ENCODE assay signal across 9 cellular contexts in the genomic region with DNA sequence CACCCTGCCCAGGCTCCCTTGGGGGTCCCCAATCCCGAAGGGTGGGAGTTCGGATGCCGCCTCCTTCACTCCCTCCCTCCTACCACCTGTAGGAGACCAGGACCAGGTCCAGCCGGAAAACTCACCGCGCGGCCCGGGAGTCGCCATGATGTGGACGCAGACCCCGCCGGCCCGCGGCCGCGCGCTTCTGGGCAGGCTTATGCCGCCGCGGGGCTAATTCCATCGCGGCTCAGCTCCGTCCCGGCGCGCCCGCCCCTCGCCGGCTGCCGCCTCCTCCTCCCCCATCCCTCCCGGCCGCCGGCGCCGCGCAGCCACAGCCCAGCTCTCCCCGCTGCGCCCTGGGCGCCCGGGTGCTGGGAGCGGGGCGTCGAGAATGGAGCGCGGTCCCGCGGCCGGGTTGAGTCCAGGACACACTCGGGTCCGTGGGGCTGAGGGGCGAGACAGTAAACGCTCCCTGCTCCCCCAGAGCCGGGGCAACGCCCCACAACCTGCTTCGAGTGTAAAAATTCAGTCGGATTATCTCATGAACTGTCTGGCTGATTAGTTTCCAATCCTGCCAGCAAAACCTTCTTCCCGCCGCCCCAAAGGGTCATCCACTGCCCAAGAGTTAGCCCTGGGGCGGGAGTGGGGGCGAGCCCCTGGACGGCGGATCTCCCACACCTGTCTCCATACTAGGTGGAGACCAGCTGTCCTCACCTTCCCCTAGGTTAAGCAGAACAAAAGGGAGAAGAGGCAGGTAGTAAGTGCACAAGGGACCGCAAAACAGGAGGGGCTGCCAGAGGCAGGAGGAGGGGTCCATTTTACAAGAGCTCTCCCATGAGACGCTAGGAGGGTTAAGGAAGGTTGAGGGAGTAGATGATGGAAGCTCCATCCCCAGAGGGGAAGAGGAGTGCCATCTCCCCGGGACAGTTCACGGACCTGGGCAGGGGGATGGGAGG. TPM values are rescaled to one million over a fixed set of nuclear protein-coding genes. Genes with fewer than 3 reads are reported as not detected.
DNase-seq lines count a peak whose midpoint lies in the region; ATAC-seq and TF ChIP-seq lines count a peak whose summit lies in the region.
"Had no signal": no experiment of that assay in that cellular context is flagged by ENCODE, and none has a peak within 500 bp of the region (broad histone marks: within the 10 kb centered on the region; RNA-seq: fewer than 3 reads in every experiment).

A gene (minus strand): TSS at position 189 of the 938 bp plus-strand sequence. CDS start 42 bp downstream, at position 147.

- no peaks in the 10 kb centered on the region for H3K9me3 ChIP-seq in lower lobe of right lung
- no peaks in the 10 kb centered on the region for H3K9me3 ChIP-seq in vagina

- H3K36me3 ChIP-seq in lower lobe of right lung (peaks cover 26% of the 10 kb centered on the region), vagina (no peaks in the 10 kb centered on the region)

- no peaks in the 10 kb centered on the region for H3K36me3 Mint-ChIP-seq in activated naive CD8-positive, alpha-beta T cell
- no peaks in the 10 kb centered on the region for H3K36me3 Mint-ChIP-seq in activated naive CD8-positive, alpha-beta T cell treated with anti-CD3 and anti-CD28 coated beads, Interleukin-2, amount 50 U/mL, for 24 hours (ENCODE audit: low read depth)
- H3K36me3 Mint-ChIP-seq: CD4-positive, CD25-positive, alpha-beta regulatory T cell had no signal

- no peak for TF ChIP-seq POLR2A in vagina (IDR thresholded peaks at IDR 0.05)

- H3K27me3 ChIP-seq in lower lobe of right lung (ENCODE audit: low read depth) (peaks cover 37% of the 10 kb centered on the region), vagina (no peaks in the 10 kb centered on the region)

- peak within 1 kb of the TSS; percentile 63 for H3K4me3 Mint-ChIP-seq in activated naive CD8-positive, alpha-beta T cell
- no peak within 1 kb of the TSS for H3K4me3 Mint-ChIP-seq in activated naive CD8-positive, alpha-beta T cell treated with anti-CD3 and anti-CD28 coated beads, Interleukin-2, amount 50 U/mL, for 24 hours

- peaks cover 2% of the 10 kb centered on the region for H3K4me1 Mint-ChIP-seq in activated naive CD8-positive, alpha-beta T cell (ENCODE audit: low read depth)
- peaks cover 2% of the 10 kb centered on the region for H3K4me1 Mint-ChIP-seq in activated naive CD8-positive, alpha-beta T cell treated with anti-CD3 and anti-CD28 coated beads, Interleukin-2, amount 50 U/mL, for 24 hours

- H3K27ac ChIP-seq in lower lobe of right lung (no peak within 1 kb of the TSS), vagina (no peak within 1 kb of the TSS)

- no peak for TF ChIP-seq CTCF in lower lobe of right lung (IDR thresholded peaks at IDR 0.05)
- TF ChIP-seq CTCF in vagina (IDR thresholded peaks at IDR 0.05), result no peak

- H3K27me3 Mint-ChIP-seq in activated naive CD8-positive, alpha-beta T cell, result peaks cover 54% of the 10 kb centered on the region
- peaks cover 58% of the 10 kb centered on the region for H3K27me3 Mint-ChIP-seq in activated naive CD8-positive, alpha-beta T cell treated with anti-CD3 and anti-CD28 coated beads, Interleukin-2, amount 50 U/mL, for 24 hours

- H3K4me1 ChIP-seq in lower lobe of right lung, result no peaks in the 10 kb centered on the region
- peaks cover 17% of the 10 kb centered on the region for H3K4me1 ChIP-seq in vagina

- peak within 1 kb of the TSS; percentile 41 for H3K4me3 ChIP-seq in lower lobe of right lung
- peak within 1 kb of the TSS; percentile 33 to 45 for H3K4me3 ChIP-seq in vagina

- ATAC-seq in activated naive CD8-positive, alpha-beta T cell treated with anti-CD3 and anti-CD28 coated beads, Interleukin-2, amount 50 U/mL, for 24 hours, result no peak
- peak; percentile 56 to 66 for ATAC-seq in lower lobe of right lung
- no peak for ATAC-seq in HG03135 (IDR thresholded peaks at IDR 0.05; ENCODE audit: unreplicated experiment)
- no peak for ATAC-seq in HG03442 (IDR thresholded peaks at IDR 0.05; ENCODE audit: unreplicated experiment)

- no peak within 1 kb of the TSS for H3K27ac Mint-ChIP-seq in activated naive CD8-positive, alpha-beta T cell
- H3K27ac Mint-ChIP-seq in activated naive CD8-positive, alpha-beta T cell treated with anti-CD3 and anti-CD28 coated beads, Interleukin-2, amount 50 U/mL, for 24 hours, result no peak within 1 kb of the TSS

- no peak for DNase-seq in activated naive CD8-positive, alpha-beta T cell treated with anti-CD3 and anti-CD28 coated beads, Interleukin-2, amount 50 U/mL, for 24 hours
- DNase-seq in dermis blood vessel endothelial cell (no peak), lower lobe of right lung (no peak), vagina (ENCODE audit: extremely low spot score in 2 of 2) (no peak)
- no peak for DNase-seq in activated T-cell treated with anti-CD3 and anti-CD28 coated beads, Interleukin-2, amount 50 U/mL, for 1 hour
- DNase-seq: CD4-positive, CD25-positive, alpha-beta regulatory T cell had no signal

- intact Hi-C loops in lower lobe of right lung (cut with DNase I) (no loop called here), vagina (cut with DNase I) (no loop called here)

- no peaks in the 10 kb centered on the region for H3K9me3 Mint-ChIP-seq in activated naive CD8-positive, alpha-beta T cell (ENCODE audit: low read depth)
- no peaks in the 10 kb centered on the region for H3K9me3 Mint-ChIP-seq in activated naive CD8-positive, alpha-beta T cell treated with anti-CD3 and anti-CD28 coated beads, Interleukin-2, amount 50 U/mL, for 24 hours

RNA-seq across cellular contexts. Expression of the gene that starts here (rescaled TPM):
- total RNA-seq in dermis blood vessel endothelial cell, result 41.2 and 82.9 TPM in 2 replicates
- total RNA-seq in lower lobe of right lung, result 22.2 TPM
- total RNA-seq in vagina, result 18.7 TPM

Comparison
In these comparisons a context has a peak if more than half of its experiments do, and no peak if none do; other contexts are left out.
1. ATAC-seq: peak in lower lobe of right lung (2 of 2); none in activated naive CD8-positive, alpha-beta T cell treated with anti-CD3 and anti-CD28 coated beads, Interleukin-2, amount 50 U/mL, for 24 hours (single experiment), HG03135 (single experiment) and HG03442 (single experiment).